ENCODE assay signal across 1 cellular context in genomic region chr1:93143136-93143535, GRCh38.
TF ChIP-seq lines count a peak whose summit lies in the region.

No MANE protein-coding gene starts in this region.

TF ChIP-seq in IMR-90, 13 proteins besides CTCF, POLR2A, EP300 and RAD21:
- TF ChIP-seq CHD1 (IDR thresholded peaks at IDR 0.05; ENCODE audit: low read depth, low read length), result no peak
- TF ChIP-seq MXI1 (IDR thresholded peaks at IDR 0.05; ENCODE audit: borderline replicate concordance, low read depth, low read length), result no peak
- TF ChIP-seq SMC3 (IDR thresholded peaks at IDR 0.05; ENCODE audit: low read depth, low read length), result no peak
- no peak for TF ChIP-seq FOS (IDR thresholded peaks at IDR 0.05; ENCODE audit: low read depth, low read length)
- no peak for TF ChIP-seq ELK1 (IDR thresholded peaks at IDR 0.05; ENCODE audit: borderline replicate concordance, low read depth, low read length)
- no peak for TF ChIP-seq RCOR1 (IDR thresholded peaks at IDR 0.05; ENCODE audit: insufficient replicate concordance, low read length)
- TF ChIP-seq, protein P1, sequence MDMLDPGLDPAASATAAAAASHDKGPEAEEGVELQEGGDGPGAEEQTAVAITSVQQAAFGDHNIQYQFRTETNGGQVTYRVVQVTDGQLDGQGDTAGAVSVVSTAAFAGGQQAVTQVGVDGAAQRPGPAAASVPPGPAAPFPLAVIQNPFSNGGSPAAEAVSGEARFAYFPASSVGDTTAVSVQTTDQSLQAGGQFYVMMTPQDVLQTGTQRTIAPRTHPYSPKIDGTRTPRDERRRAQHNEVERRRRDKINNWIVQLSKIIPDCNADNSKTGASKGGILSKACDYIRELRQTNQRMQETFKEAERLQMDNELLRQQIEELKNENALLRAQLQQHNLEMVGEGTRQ (IDR thresholded peaks at IDR 0.05; ENCODE audit: low read depth, low read length), result no peak
- no peak for TF ChIP-seq RFX5 (IDR thresholded peaks at IDR 0.05; ENCODE audit: low read depth, low read length)
- TF ChIP-seq MAFK (IDR thresholded peaks at IDR 0.05; ENCODE audit: low read depth, low read length), result no peak
- TF ChIP-seq MAZ (IDR thresholded peaks at IDR 0.05; ENCODE audit: borderline replicate concordance, low read depth, low read length), result no peak
- no peak for TF ChIP-seq NFE2L2 (IDR thresholded peaks at IDR 0.05; ENCODE audit: low read depth, low read length)
- TF ChIP-seq BHLHE40 (IDR thresholded peaks at IDR 0.05; ENCODE audit: low read depth, low read length), result no peak
- TF ChIP-seq CEBPB (IDR thresholded peaks at IDR 0.05; ENCODE audit: low read depth, low read length), result no peak
TF ChIP-seq in IMR-90: peak in this region for 0.
